Comparison of ENCODE assay signal across 23 cellular contexts in genomic region chr10:128280271-128280670, GRCh38.
DNase-seq lines count a peak whose midpoint lies in the region; ATAC-seq and TF ChIP-seq lines count a peak whose summit lies in the region.
"Had no signal": no experiment of that assay in that cellular context is flagged by ENCODE, and none has a peak within 500 bp of the region (broad histone marks: within the 10 kb centered on the region; RNA-seq: fewer than 3 reads in every experiment).

No MANE protein-coding gene starts in this region.

- H3K9ac ChIP-seq in Loucy (ENCODE audit: low read depth, low read length, poor library complexity, severe bottlenecking) = no peak overlapping the region
- no peak overlapping the region for H3K9ac ChIP-seq in endodermal cell (ENCODE audit: extremely low read depth, low read length, poor library complexity, severe bottlenecking)
- H3K9ac ChIP-seq: KMS-11 had no signal

- peak; percentile 61 for ATAC-seq in GM19463 (IDR thresholded peaks at IDR 0.05; ENCODE audit: unreplicated experiment)
- ATAC-seq in GM19455 (IDR thresholded peaks at IDR 0.05; ENCODE audit: unreplicated experiment) = no peak
- ATAC-seq: Panc1 had no signal

- H3K4me1 Mint-ChIP-seq in endodermal cell = no peaks in the 10 kb centered on the region

- 80% methylated on average over 2 of the region's 2 CpGs; no CpG with 5 or more reads in 1 of the 2 experiments for WGBS in endodermal cell (ENCODE audit: insufficient coverage in 1 of 2, insufficient read length in 1 of 2), 2 experiments

- no peaks in the 10 kb centered on the region for H3K36me3 Mint-ChIP-seq in endodermal cell (ENCODE audit: low read depth)
- H3K36me3 Mint-ChIP-seq: CD4-positive, alpha-beta memory T cell had no signal

- H3K79me2 ChIP-seq in Loucy (ENCODE audit: insufficient read depth, low read length) = no peaks in the 10 kb centered on the region

- in situ Hi-C loops in KBM-7 (cut with MboI; ENCODE audit: low pct_unique_long_range_greater_than_20kb, low sequenced_read_pairs) = no loop called here

- peaks cover 19% of the 10 kb centered on the region for H3K27me3 Mint-ChIP-seq in endodermal cell (ENCODE audit: insufficient read depth)

- H3K9me3 ChIP-seq in Loucy (ENCODE audit: insufficient read depth, low read depth, low read length) (no peaks in the 10 kb centered on the region), endodermal cell (ENCODE audit: control insufficient read depth, low read length) (no peaks in the 10 kb centered on the region)
- H3K9me3 ChIP-seq: A549 had no signal

- no peak overlapping the region for H3K27ac ChIP-seq in endodermal cell (ENCODE audit: low read depth, low read length)
- H3K27ac ChIP-seq: A549, KMS-11, RWPE1, SK-N-MC had no signal

- DNase-seq in GM12864 (ENCODE audit: low read depth) = no peak
- no peak for DNase-seq in endodermal cell
- DNase-seq in KBM-7 = no peak
- DNase-seq in DMS79 (lab: John Stamatoyannopoulos, UW) = no peak
- DNase-seq: C1 segment of cervical spinal cord; CD4-positive, alpha-beta memory T cell; COR-L47; GF-D8; NCI-H1092; NCI-H1417 treated with DMSO at 0.1 percent for 48 hours; NCI-H1694 treated with DMSO at 0.1 percent for 48 hours; NCI-H2081; NCI-H2227 treated with DMSO at 0.1 percent for 48 hours; NCI-H526 treated with DMSO at 0.1 percent for 48 hours; SHP77 had no signal

- peak; percentile 8 for TF ChIP-seq CTCF in GM12864 (IDR thresholded peaks at IDR 0.05; ENCODE audit: low read depth, low read length, missing control alignments)
- no peak; the same call in 1 of the 2 replicates for TF ChIP-seq CTCF in Loucy (conservative IDR thresholded peaks at IDR 0.05; ENCODE audit: low read length)
- TF ChIP-seq CTCF in endodermal cell (conservative IDR thresholded peaks at IDR 0.05) = peak; percentile 35

- H3K9me3 Mint-ChIP-seq in endodermal cell = no peaks in the 10 kb centered on the region

- H3F3A ChIP-seq in Loucy (ENCODE audit: low read depth) = no peaks in the 10 kb centered on the region

- H3K27me3 ChIP-seq in Loucy (ENCODE audit: insufficient read depth, low read length, poor library complexity, severe bottlenecking) (no peaks in the 10 kb centered on the region), endodermal cell (ENCODE audit: control insufficient read depth, insufficient read depth, low read length, poor library complexity, severe bottlenecking) (peaks cover 16% of the 10 kb centered on the region)

- H3K4me1 ChIP-seq in Loucy (ENCODE audit: insufficient read depth, low read length, poor library complexity, severe bottlenecking) (peaks cover 46% of the 10 kb centered on the region), endodermal cell (ENCODE audit: control insufficient read depth, insufficient read depth, low read length) (no peaks in the 10 kb centered on the region)
- H3K4me1 ChIP-seq: A549 had no signal

- no peak overlapping the region for H3K27ac Mint-ChIP-seq in endodermal cell
- H3K27ac Mint-ChIP-seq: CD4-positive, alpha-beta memory T cell had no signal

- no peak overlapping the region for H3K4me3 Mint-ChIP-seq in endodermal cell
- H3K4me3 Mint-ChIP-seq: CD4-positive, alpha-beta memory T cell had no signal

- no peaks in the 10 kb centered on the region for H4K20me1 ChIP-seq in Loucy (ENCODE audit: insufficient read depth, low read length, poor library complexity, severe bottlenecking)

- H2AFZ ChIP-seq in Loucy (ENCODE audit: low read length) = no peak overlapping the region

- H3K36me3 ChIP-seq in Loucy (ENCODE audit: insufficient read depth, low read length) (no peaks in the 10 kb centered on the region), endodermal cell (ENCODE audit: control insufficient read depth, insufficient read depth, low read length) (no peaks in the 10 kb centered on the region)

- H3K4me3 ChIP-seq in GM12864 (ENCODE audit: low read depth, low read length) = no peak overlapping the region
- H3K4me3 ChIP-seq in Loucy (ENCODE audit: low read length, poor library complexity, severe bottlenecking) = no peak overlapping the region
- H3K4me3 ChIP-seq in endodermal cell (ENCODE audit: low read length) = no peak overlapping the region
- H3K4me3 ChIP-seq: A549, SK-N-MC had no signal

- peak overlapping the region; percentile 31 for H3K4me2 ChIP-seq in Loucy (ENCODE audit: low read depth, low read length, poor library complexity, severe bottlenecking)
- H3K4me2 ChIP-seq: A549, KMS-11 had no signal

- H3K9me2 ChIP-seq in Loucy (replicated peaks; ENCODE audit: low read depth, low read length) = no peaks in the 10 kb centered on the region
